In genomic region chr12:88743946-88744685, GRCh38 we compare ENCODE assay signal across 12 cellular contexts.
DNase-seq lines count a peak whose midpoint lies in the region; ATAC-seq and TF ChIP-seq lines count a peak whose summit lies in the region.
"Had no signal": no experiment of that assay in that cellular context is flagged by ENCODE, and none has a peak within 500 bp of the region (broad histone marks: within the 10 kb centered on the region; RNA-seq: fewer than 3 reads in every experiment).

No MANE protein-coding gene starts in this region.

- H3K9ac ChIP-seq in GM23248, result no peak overlapping the region
- H3K9ac ChIP-seq: BLaER1 treated with 17β-estradiol and CSF1 and Interleukin-3, amounts not matched to agents 10 nM and 100 nM had no signal

- no peak for ATAC-seq in WTC11

- TF ChIP-seq CTCF in WTC11 (IDR thresholded peaks at IDR 0.05), result no peak
- TF ChIP-seq CTCF in fibroblast of the aortic adventitia (IDR thresholded peaks at IDR 0.05; ENCODE audit: insufficient read depth, low read length), result no peak
- no peak for TF ChIP-seq CTCF in osteoblast (IDR thresholded peaks at IDR 0.05; ENCODE audit: extremely low read depth, low read depth, low read length)

- no peaks in the 10 kb centered on the region for H3F3A ChIP-seq in GM23248 (ENCODE audit: insufficient read depth)

- H3K9me3 ChIP-seq in GM23248 (ENCODE audit: low read depth) (no peaks in the 10 kb centered on the region), osteoblast (ENCODE audit: low read depth, low read length) (no peaks in the 10 kb centered on the region)
- H3K9me3 ChIP-seq: BLaER1 treated with 17β-estradiol and CSF1 and Interleukin-3, amounts not matched to agents 10 nM and 100 nM had no signal

- DNase-seq in GM23248, result peak; percentile 13
- no peak for DNase-seq in WTC11 (ENCODE audit: low spot score)
- peak; percentile 9 for DNase-seq in fibroblast of the aortic adventitia (ENCODE audit: low read depth)
- DNase-seq in osteoblast (ENCODE audit: insufficient read length, low spot score, missing footprints), result no peak
- DNase-seq in NCI-H146 (lab: John Stamatoyannopoulos, UW), result no peak
- no peak for DNase-seq in hepatic stellate cell (ENCODE audit: low spot score)
- no peak for DNase-seq in activated naive CD4-positive, alpha-beta T cell treated with anti-CD3 and anti-CD28 coated beads, Interleukin-2, amount 50 U/mL, for 16 hours
- DNase-seq: CD8-positive, alpha-beta memory T cell; NCI-H1930; NCI-H446 treated with DMSO at 0.1 percent for 48 hours had no signal

- in situ Hi-C loops in GM23248 (cut with MboI), result no loop called here

- H3K27me3 Mint-ChIP-seq in WTC11 (ENCODE audit: low read depth), result no peaks in the 10 kb centered on the region

- peaks cover 12% of the 10 kb centered on the region for H3K4me1 Mint-ChIP-seq in WTC11
- H3K4me1 Mint-ChIP-seq: CD8-positive, alpha-beta memory T cell had no signal

- no peaks in the 10 kb centered on the region for H3K9me2 ChIP-seq in GM23248 (ENCODE audit: insufficient read depth)

- H3K4me3 ChIP-seq in GM23248 (no peak overlapping the region), fibroblast of the aortic adventitia (ENCODE audit: low read depth, low read length) (no peak overlapping the region), osteoblast (ENCODE audit: insufficient read depth, low read length) (peak overlapping the region; percentile 20)
- H3K4me3 ChIP-seq: BLaER1 treated with 17β-estradiol and CSF1 and Interleukin-3, amounts not matched to agents 10 nM and 100 nM had no signal

- CTCF ChIA-PET in WTC11 (lab: Charles Lee), result no interaction called here

- POLR2A ChIA-PET in WTC11 (lab: Charles Lee), result no interaction called here

- H3K4me3 Mint-ChIP-seq in WTC11, result no peak overlapping the region
- H3K4me3 Mint-ChIP-seq: CD8-positive, alpha-beta memory T cell had no signal

- H3K4me1 ChIP-seq in GM23248 (ENCODE audit: insufficient read depth) (peaks cover 18% of the 10 kb centered on the region), osteoblast (ENCODE audit: insufficient read depth, low read length) (no peaks in the 10 kb centered on the region)
- H3K4me1 ChIP-seq: BLaER1 treated with 17β-estradiol and CSF1 and Interleukin-3, amounts not matched to agents 10 nM and 100 nM had no signal

- H3K79me2 ChIP-seq in GM23248 (ENCODE audit: insufficient read depth), result no peaks in the 10 kb centered on the region
- no peaks in the 10 kb centered on the region for H3K79me2 ChIP-seq in osteoblast (ENCODE audit: insufficient read depth, low read length)

- H4K20me1 ChIP-seq in GM23248 (ENCODE audit: insufficient read depth), result no peaks in the 10 kb centered on the region
- no peaks in the 10 kb centered on the region for H4K20me1 ChIP-seq in osteoblast (ENCODE audit: insufficient read depth, low read length)
- H4K20me1 ChIP-seq: BLaER1 treated with 17β-estradiol and CSF1 and Interleukin-3, amounts not matched to agents 10 nM and 100 nM had no signal

- no peak overlapping the region for H3K4me2 ChIP-seq in GM23248 (ENCODE audit: unreplicated experiment)
- peak overlapping the region; percentile 9 for H3K4me2 ChIP-seq in osteoblast (ENCODE audit: insufficient read depth, low read length)
- H3K4me2 ChIP-seq: BLaER1 treated with 17β-estradiol and CSF1 and Interleukin-3, amounts not matched to agents 10 nM and 100 nM had no signal

- 56 to 61% methylated on average over 12 of the region's 12 CpGs for WGBS in GM23248 (ENCODE audit: low coverage in 1 of 2, low lambda C conversion rate in 2 of 2, missing lambda C conversion rate in 2 of 2), 2 experiments

- no peak overlapping the region for H3K27ac ChIP-seq in GM23248
- no peak overlapping the region for H3K27ac ChIP-seq in osteoblast (ENCODE audit: low read depth, low read length)
- H3K27ac ChIP-seq: BLaER1 treated with 17β-estradiol and CSF1 and Interleukin-3, amounts not matched to agents 10 nM and 100 nM; HL-60 had no signal

- H2AFZ ChIP-seq in GM23248 (peak overlapping the region; percentile 35), osteoblast (ENCODE audit: low read length) (peak overlapping the region; percentile 39)

- no peaks in the 10 kb centered on the region for H3K27me3 ChIP-seq in GM23248 (replicated peaks; ENCODE audit: insufficient read depth)
- H3K27me3 ChIP-seq in osteoblast (ENCODE audit: insufficient read depth, low read length), result no peaks in the 10 kb centered on the region
- H3K27me3 ChIP-seq: BLaER1 treated with 17β-estradiol and CSF1 and Interleukin-3, amounts not matched to agents 10 nM and 100 nM had no signal

- no peaks in the 10 kb centered on the region for H3K36me3 Mint-ChIP-seq in WTC11
- H3K36me3 Mint-ChIP-seq: CD8-positive, alpha-beta memory T cell had no signal

- H3K9me3 Mint-ChIP-seq in WTC11, result no peaks in the 10 kb centered on the region

- H3K27ac Mint-ChIP-seq in WTC11, result 0 out of 2 replicates have a peak overlapping the region, but pooled peaks have one; percentile 79
- H3K27ac Mint-ChIP-seq: CD8-positive, alpha-beta memory T cell had no signal

- no peaks in the 10 kb centered on the region for H3K36me3 ChIP-seq in GM23248 (ENCODE audit: low read depth)
- no peaks in the 10 kb centered on the region for H3K36me3 ChIP-seq in osteoblast (ENCODE audit: insufficient read depth, low read length)
- H3K36me3 ChIP-seq: BLaER1 treated with 17β-estradiol and CSF1 and Interleukin-3, amounts not matched to agents 10 nM and 100 nM had no signal

TF ChIP-seq in WTC11, 78 proteins besides CTCF, POLR2A, EP300 and RAD21 (continues in another document):
- no peak for TF ChIP-seq HMGXB4 (CRISPR knock-in tag; IDR thresholded peaks at IDR 0.05)
- TF ChIP-seq, protein P1, sequence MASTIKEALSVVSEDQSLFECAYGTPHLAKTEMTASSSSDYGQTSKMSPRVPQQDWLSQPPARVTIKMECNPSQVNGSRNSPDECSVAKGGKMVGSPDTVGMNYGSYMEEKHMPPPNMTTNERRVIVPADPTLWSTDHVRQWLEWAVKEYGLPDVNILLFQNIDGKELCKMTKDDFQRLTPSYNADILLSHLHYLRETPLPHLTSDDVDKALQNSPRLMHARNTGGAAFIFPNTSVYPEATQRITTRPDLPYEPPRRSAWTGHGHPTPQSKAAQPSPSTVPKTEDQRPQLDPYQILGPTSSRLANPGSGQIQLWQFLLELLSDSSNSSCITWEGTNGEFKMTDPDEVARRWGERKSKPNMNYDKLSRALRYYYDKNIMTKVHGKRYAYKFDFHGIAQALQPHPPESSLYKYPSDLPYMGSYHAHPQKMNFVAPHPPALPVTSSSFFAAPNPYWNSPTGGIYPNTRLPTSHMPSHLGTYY (CRISPR knock-in tag; IDR thresholded peaks at IDR 0.05), result no peak
- TF ChIP-seq FOXP1 (CRISPR knock-in tag; IDR thresholded peaks at IDR 0.05; ENCODE audit: borderline replicate concordance), result no peak
- TF ChIP-seq PRDM15 (CRISPR knock-in tag; IDR thresholded peaks at IDR 0.05), result no peak
- no peak for TF ChIP-seq RELA (CRISPR knock-in tag; IDR thresholded peaks at IDR 0.05; ENCODE audit: borderline replicate concordance)

Comparison
In these comparisons a context has a peak if more than half of its experiments do, and no peak if none do; other contexts are left out.
1. DNase-seq: peak in GM23248 (single experiment) and fibroblast of the aortic adventitia (single experiment); none in WTC11 (single experiment), osteoblast (single experiment), NCI-H146 (single experiment), hepatic stellate cell (single experiment) and activated naive CD4-positive, alpha-beta T cell treated with anti-CD3 and anti-CD28 coated beads, Interleukin-2, amount 50 U/mL, for 16 hours (single experiment).